20 cellular contexts compared by ENCODE assay signal in genomic region chr3:175695251-175695650, GRCh38.
DNase-seq lines count a peak whose midpoint lies in the region; ATAC-seq and TF ChIP-seq lines count a peak whose summit lies in the region.
"Had no signal": no experiment of that assay in that cellular context is flagged by ENCODE, and none has a peak within 500 bp of the region (broad histone marks: within the 10 kb centered on the region; RNA-seq: fewer than 3 reads in every experiment).

No MANE protein-coding gene starts in this region.

- no peaks in the 10 kb centered on the region for H3K4me1 Mint-ChIP-seq in stimulated activated naive B cell treated with anti-CD40 and anti-IgM and Interleukin-4, amounts not matched to agents 10 μg/mL and 1 μg/mL and 100 μg/mL, for 72 hours
- H3K4me1 Mint-ChIP-seq in glutamatergic neuron (ENCODE audit: low read depth, unreplicated experiment): no peaks in the 10 kb centered on the region
- H3K4me1 Mint-ChIP-seq: CD4-positive, CD25-positive, alpha-beta regulatory T cell had no signal

- no peaks in the 10 kb centered on the region for H3K27me3 Mint-ChIP-seq in stimulated activated naive B cell treated with anti-CD40 and anti-IgM and Interleukin-4, amounts not matched to agents 10 μg/mL and 1 μg/mL and 100 μg/mL, for 72 hours
- H3K27me3 Mint-ChIP-seq in glutamatergic neuron (ENCODE audit: unreplicated experiment): no peaks in the 10 kb centered on the region
- H3K27me3 Mint-ChIP-seq: CD4-positive, CD25-positive, alpha-beta regulatory T cell had no signal

- no peaks in the 10 kb centered on the region for H3K36me3 Mint-ChIP-seq in stimulated activated naive B cell treated with anti-CD40 and anti-IgM and Interleukin-4, amounts not matched to agents 10 μg/mL and 1 μg/mL and 100 μg/mL, for 72 hours
- H3K36me3 Mint-ChIP-seq in glutamatergic neuron (ENCODE audit: unreplicated experiment): no peaks in the 10 kb centered on the region
- H3K36me3 Mint-ChIP-seq: CD4-positive, CD25-positive, alpha-beta regulatory T cell; CD8-positive, alpha-beta T cell had no signal

- no peak overlapping the region for H3K9ac ChIP-seq in adipocyte (ENCODE audit: low read length)
- H3K9ac ChIP-seq: GM23248 had no signal

- no peak overlapping the region for H3K4me3 ChIP-seq in adipocyte (ENCODE audit: low read length)
- H3K4me3 ChIP-seq in choroid plexus epithelial cell (ENCODE audit: low read depth, low read length): no peak overlapping the region
- H3K4me3 ChIP-seq: A549, GM23248 had no signal

- no peaks in the 10 kb centered on the region for H3K9me3 ChIP-seq in adipocyte (ENCODE audit: control insufficient read depth, low read length)
- H3K9me3 ChIP-seq: A549 had no signal

- no peak for ATAC-seq in HG03460 (IDR thresholded peaks at IDR 0.05; ENCODE audit: unreplicated experiment)
- ATAC-seq in stimulated activated naive B cell treated with anti-CD40 and anti-IgM and Interleukin-4, amounts not matched to agents 10 μg/mL and 1 μg/mL and 100 μg/mL, for 72 hours (replicated peaks): no peak
- ATAC-seq: A549; CD8-positive, alpha-beta T cell had no signal

- no peaks in the 10 kb centered on the region for H3K4me1 ChIP-seq in adipocyte (ENCODE audit: control insufficient read depth, insufficient read depth, low read length)
- H3K4me1 ChIP-seq: A549 had no signal

- H3K36me3 ChIP-seq in adipocyte (ENCODE audit: control insufficient read depth, insufficient read depth, low read length, severe bottlenecking): no peaks in the 10 kb centered on the region

- H3K27me3 ChIP-seq in adipocyte (replicated peaks; ENCODE audit: control insufficient read depth, insufficient read depth, low read length): no peaks in the 10 kb centered on the region

- no peak overlapping the region for H3K4me3 Mint-ChIP-seq in stimulated activated naive B cell treated with anti-CD40 and anti-IgM and Interleukin-4, amounts not matched to agents 10 μg/mL and 1 μg/mL and 100 μg/mL, for 72 hours
- no peak overlapping the region for H3K4me3 Mint-ChIP-seq in glutamatergic neuron (ENCODE audit: unreplicated experiment)
- H3K4me3 Mint-ChIP-seq: CD4-positive, CD25-positive, alpha-beta regulatory T cell; CD8-positive, alpha-beta T cell had no signal

- H3K27ac Mint-ChIP-seq in stimulated activated naive B cell treated with anti-CD40 and anti-IgM and Interleukin-4, amounts not matched to agents 10 μg/mL and 1 μg/mL and 100 μg/mL, for 72 hours: no peak overlapping the region
- H3K27ac Mint-ChIP-seq in glutamatergic neuron (ENCODE audit: unreplicated experiment): no peak overlapping the region
- H3K27ac Mint-ChIP-seq: CD4-positive, CD25-positive, alpha-beta regulatory T cell; CD8-positive, alpha-beta T cell had no signal

- TF ChIP-seq CTCF in choroid plexus epithelial cell (conservative IDR thresholded peaks at IDR 0.05; ENCODE audit: low read depth, low read length): no peak
- no peak for TF ChIP-seq CTCF in glutamatergic neuron (IDR thresholded peaks at IDR 0.05; ENCODE audit: partially characterized antibody, unreplicated experiment)

- peak; percentile 88 for DNase-seq in EH (ENCODE audit: low read depth)
- DNase-seq in adipocyte (ENCODE audit: low read depth): peak; percentile 67
- DNase-seq in choroid plexus epithelial cell (ENCODE audit: low read depth): peak; percentile 17
- peak; percentile 2 for DNase-seq in iris pigment epithelial cell (ENCODE audit: low read depth)
- no peak for DNase-seq in stimulated activated CD4-positive, alpha-beta T cell treated with anti-CD3 and anti-CD28 coated beads, Interleukin-4, amount 100 ng/mL, for 24 hours
- no peak for DNase-seq in stimulated activated naive B cell treated with anti-CD40 and anti-IgM and Interleukin-4, amounts not matched to agents 10 μg/mL and 1 μg/mL and 100 μg/mL, for 72 hours
- no peak for DNase-seq in glutamatergic neuron
- DNase-seq: 8988T; ACHN; C1 segment of cervical spinal cord; CD4-positive, CD25-positive, alpha-beta regulatory T cell; CD8-positive, alpha-beta T cell; DMS 273 treated with DMSO at 0.1 percent for 48 hours; DMS79; GF-D8; GM23248; H7; HCEC 1CT had no signal

- no peaks in the 10 kb centered on the region for H3K9me3 Mint-ChIP-seq in stimulated activated naive B cell treated with anti-CD40 and anti-IgM and Interleukin-4, amounts not matched to agents 10 μg/mL and 1 μg/mL and 100 μg/mL, for 72 hours
- H3K9me3 Mint-ChIP-seq in glutamatergic neuron (ENCODE audit: unreplicated experiment): no peaks in the 10 kb centered on the region
- H3K9me3 Mint-ChIP-seq: CD8-positive, alpha-beta T cell had no signal

Comparison
In these comparisons a context has a peak if more than half of its experiments do, and no peak if none do; other contexts are left out.
1. DNase-seq: peak in EH (single experiment), adipocyte (single experiment), choroid plexus epithelial cell (single experiment) and iris pigment epithelial cell (single experiment); none in stimulated activated CD4-positive, alpha-beta T cell treated with anti-CD3 and anti-CD28 coated beads, Interleukin-4, amount 100 ng/mL, for 24 hours (single experiment), stimulated activated naive B cell treated with anti-CD40 and anti-IgM and Interleukin-4, amounts not matched to agents 10 μg/mL and 1 μg/mL and 100 μg/mL, for 72 hours (single experiment) and glutamatergic neuron (single experiment).